Comparison of ENCODE assay signal across 8 cellular contexts in genomic region chr22:50308597-50308935, GRCh38. TPM values are rescaled to one million over a fixed set of nuclear protein-coding genes. Genes with fewer than 3 reads are reported as not detected.
A peak's percentile ranks its signal among the peaks of the same experiment; 100 is the strongest.
DNase-seq lines count a peak whose midpoint lies in the region; ATAC-seq and TF ChIP-seq lines count a peak whose summit lies in the region.

No MANE protein-coding gene starts in this region.

- no peak for ATAC-seq in activated B cell treated with CpG ODN at 0.5 μM for 24 hours (ENCODE audit: low read depth)
- no peak for ATAC-seq in stimulated activated effector memory CD8-positive, alpha-beta T cell treated with anti-CD3 and anti-CD28 coated beads, Interleukin-12 subunit alpha, Interleukin-12 subunit beta, amount 100 ng/mL, for 72 hours
- no peak for ATAC-seq in HG02884 (IDR thresholded peaks at IDR 0.05; ENCODE audit: unreplicated experiment)

- peaks cover 10% of the 10 kb centered on the region for H3K4me1 Mint-ChIP-seq in activated CD4-positive, alpha-beta T cell treated with anti-CD3 and anti-CD28 coated beads, Interleukin-2, amount 10 ng/mL, durations not matched to agents 24 days and 14 days
- peaks cover 41% of the 10 kb centered on the region for H3K4me1 Mint-ChIP-seq in activated B cell treated with CpG ODN at 0.5 μM for 24 hours
- H3K4me1 Mint-ChIP-seq in stimulated activated effector memory CD8-positive, alpha-beta T cell treated with anti-CD3 and anti-CD28 coated beads, Interleukin-12 subunit alpha, Interleukin-12 subunit beta, amount 100 ng/mL, for 72 hours: peaks cover 18% of the 10 kb centered on the region

- TF ChIP-seq CTCF in activated B cell treated with CpG ODN at 0.5 μM for 24 hours (IDR thresholded peaks at IDR 0.05): no peak

- H3K9me3 Mint-ChIP-seq in activated CD4-positive, alpha-beta T cell treated with anti-CD3 and anti-CD28 coated beads, Interleukin-2, amount 10 ng/mL, durations not matched to agents 24 days and 14 days: no peaks in the 10 kb centered on the region
- no peaks in the 10 kb centered on the region for H3K9me3 Mint-ChIP-seq in activated B cell treated with CpG ODN at 0.5 μM for 24 hours
- no peaks in the 10 kb centered on the region for H3K9me3 Mint-ChIP-seq in stimulated activated effector memory CD8-positive, alpha-beta T cell treated with anti-CD3 and anti-CD28 coated beads, Interleukin-12 subunit alpha, Interleukin-12 subunit beta, amount 100 ng/mL, for 72 hours

- CTCF ChIA-PET in activated B cell treated with CpG ODN at 0.5 μM for 24 hours (lab: Charles Lee): no interaction called here

- DNase-seq in activated CD4-positive, alpha-beta T cell treated with anti-CD3 and anti-CD28 coated beads, Interleukin-2, amount 10 ng/mL, durations not matched to agents 24 days and 14 days: no peak
- DNase-seq in activated CD4-positive, alpha-beta T cell treated with anti-CD3 and anti-CD28 coated beads for 1 hour: no peak
- DNase-seq in activated B cell treated with CpG ODN at 0.5 μM for 24 hours (no peak), hippocampal formation (lab: John Stamatoyannopoulos, UW) (peak; percentile 28 to 55), NAMALWA (ENCODE audit: low spot score) (no peak)
- no peak for DNase-seq in stimulated activated effector memory CD8-positive, alpha-beta T cell treated with anti-CD3 and anti-CD28 coated beads, Interleukin-12 subunit alpha, Interleukin-12 subunit beta, amount 100 ng/mL, for 72 hours (ENCODE audit: low spot score in 2 of 2)
- DNase-seq in activated CD8-positive, alpha-beta memory T cell treated with anti-CD3 and anti-CD28 coated beads, Interleukin-2, amount 50 U/mL, for 4 hours: no peak

- intact Hi-C loops in activated CD4-positive, alpha-beta T cell treated with anti-CD3 and anti-CD28 coated beads, Interleukin-2, amount 10 ng/mL, durations not matched to agents 24 days and 14 days (cut with micrococcal nuclease): loop anchor here (5.0 kb wide), 1 partner anchor 36 kb away; the partner anchor contains the start of gene MAPK11
- intact Hi-C loops in activated B cell treated with CpG ODN at 0.5 μM for 24 hours (cut with micrococcal nuclease): no loop called here

- peaks cover 9% of the 10 kb centered on the region for H3K27me3 Mint-ChIP-seq in activated CD4-positive, alpha-beta T cell treated with anti-CD3 and anti-CD28 coated beads, Interleukin-2, amount 10 ng/mL, durations not matched to agents 24 days and 14 days
- H3K27me3 Mint-ChIP-seq in activated B cell treated with CpG ODN at 0.5 μM for 24 hours: no peaks in the 10 kb centered on the region

- peak overlapping the region; percentile 59 for H3K4me3 Mint-ChIP-seq in activated CD4-positive, alpha-beta T cell treated with anti-CD3 and anti-CD28 coated beads, Interleukin-2, amount 10 ng/mL, durations not matched to agents 24 days and 14 days
- peak overlapping the region; percentile 62 for H3K4me3 Mint-ChIP-seq in activated B cell treated with CpG ODN at 0.5 μM for 24 hours
- H3K4me3 Mint-ChIP-seq in stimulated activated effector memory CD8-positive, alpha-beta T cell treated with anti-CD3 and anti-CD28 coated beads, Interleukin-12 subunit alpha, Interleukin-12 subunit beta, amount 100 ng/mL, for 72 hours: peak overlapping the region; percentile 72

- H3K36me3 Mint-ChIP-seq in activated CD4-positive, alpha-beta T cell treated with anti-CD3 and anti-CD28 coated beads, Interleukin-2, amount 10 ng/mL, durations not matched to agents 24 days and 14 days (ENCODE audit: low read depth): no peaks in the 10 kb centered on the region
- H3K36me3 Mint-ChIP-seq in activated B cell treated with CpG ODN at 0.5 μM for 24 hours (ENCODE audit: low read depth): no peaks in the 10 kb centered on the region
- no peaks in the 10 kb centered on the region for H3K36me3 Mint-ChIP-seq in stimulated activated effector memory CD8-positive, alpha-beta T cell treated with anti-CD3 and anti-CD28 coated beads, Interleukin-12 subunit alpha, Interleukin-12 subunit beta, amount 100 ng/mL, for 72 hours

- peak overlapping the region; percentile 70 for H3K27ac Mint-ChIP-seq in activated CD4-positive, alpha-beta T cell treated with anti-CD3 and anti-CD28 coated beads, Interleukin-2, amount 10 ng/mL, durations not matched to agents 24 days and 14 days
- peak overlapping the region; percentile 57 for H3K27ac Mint-ChIP-seq in activated B cell treated with CpG ODN at 0.5 μM for 24 hours
- H3K27ac Mint-ChIP-seq in stimulated activated effector memory CD8-positive, alpha-beta T cell treated with anti-CD3 and anti-CD28 coated beads, Interleukin-12 subunit alpha, Interleukin-12 subunit beta, amount 100 ng/mL, for 72 hours: peak overlapping the region; percentile 64

- POLR2A ChIA-PET in activated B cell treated with CpG ODN at 0.5 μM for 24 hours (lab: Charles Lee): no interaction called here

RNA-seq across cellular contexts. Expression of gene PLXNB2, which starts 1.1 kb away (rescaled TPM):
- total RNA-seq in activated CD4-positive, alpha-beta T cell treated with anti-CD3 and anti-CD28 coated beads, Interleukin-2, amount 10 ng/mL, durations not matched to agents 24 days and 14 days: 9.0 and 9.5 TPM in 2 replicates
- total RNA-seq in activated B cell treated with CpG ODN at 0.5 μM for 24 hours: 18.6 and 20.6 TPM in 2 replicates

RNA-seq across cellular contexts. Expression of gene DENND6B, which starts 18.2 kb away (rescaled TPM):
- 1.4 and 2.2 TPM in 2 replicates for total RNA-seq in activated CD4-positive, alpha-beta T cell treated with anti-CD3 and anti-CD28 coated beads, Interleukin-2, amount 10 ng/mL, durations not matched to agents 24 days and 14 days
- 3.2 and 5.2 TPM in 2 replicates for total RNA-seq in activated B cell treated with CpG ODN at 0.5 μM for 24 hours

RNA-seq across cellular contexts. Expression of gene PPP6R2, which starts 34.6 kb away (rescaled TPM):
- 44.0 and 44.1 TPM in 2 replicates for total RNA-seq in activated CD4-positive, alpha-beta T cell treated with anti-CD3 and anti-CD28 coated beads, Interleukin-2, amount 10 ng/mL, durations not matched to agents 24 days and 14 days
- total RNA-seq in activated B cell treated with CpG ODN at 0.5 μM for 24 hours: 64.0 and 77.3 TPM in 2 replicates

RNA-seq across cellular contexts. Expression of gene MAPK11, which starts 38.4 kb away (rescaled TPM):
- 27.8 and 29.0 TPM in 2 replicates for total RNA-seq in activated CD4-positive, alpha-beta T cell treated with anti-CD3 and anti-CD28 coated beads, Interleukin-2, amount 10 ng/mL, durations not matched to agents 24 days and 14 days
- total RNA-seq in activated B cell treated with CpG ODN at 0.5 μM for 24 hours: 10.7 and 11.3 TPM in 2 replicates

RNA-seq across cellular contexts. Expression of gene MAPK12, which starts 47.1 kb away (rescaled TPM):
- total RNA-seq in activated CD4-positive, alpha-beta T cell treated with anti-CD3 and anti-CD28 coated beads, Interleukin-2, amount 10 ng/mL, durations not matched to agents 24 days and 14 days: 20.1 and 21.5 TPM in 2 replicates
- 4.1 and 4.4 TPM in 2 replicates for total RNA-seq in activated B cell treated with CpG ODN at 0.5 μM for 24 hours

Comparison
In these comparisons a context has a peak if more than half of its experiments do, and no peak if none do; other contexts are left out.
1. DNase-seq: peak in hippocampal formation (2 of 2); none in activated CD4-positive, alpha-beta T cell treated with anti-CD3 and anti-CD28 coated beads, Interleukin-2, amount 10 ng/mL, durations not matched to agents 24 days and 14 days (single experiment), activated CD4-positive, alpha-beta T cell treated with anti-CD3 and anti-CD28 coated beads for 1 hour (single experiment), activated B cell treated with CpG ODN at 0.5 μM for 24 hours (single experiment), stimulated activated effector memory CD8-positive, alpha-beta T cell treated with anti-CD3 and anti-CD28 coated beads, Interleukin-12 subunit alpha, Interleukin-12 subunit beta, amount 100 ng/mL, for 72 hours (0 of 2), NAMALWA (single experiment) and activated CD8-positive, alpha-beta memory T cell treated with anti-CD3 and anti-CD28 coated beads, Interleukin-2, amount 50 U/mL, for 4 hours (single experiment).
2. Peak in every context shown above with its lines, with median percentiles within 50 percentile points of each other: H3K27ac Mint-ChIP-seq and H3K4me3 Mint-ChIP-seq.